12 cellular contexts compared by ENCODE assay signal in genomic region chr11:67600324-67601029, GRCh38. TPM values are rescaled to one million over a fixed set of nuclear protein-coding genes. Genes with fewer than 3 reads are reported as not detected.
DNase-seq lines count a peak whose midpoint lies in the region; ATAC-seq and TF ChIP-seq lines count a peak whose summit lies in the region.
"Had no signal": no experiment of that assay in that cellular context is flagged by ENCODE, and none has a peak within 500 bp of the region (broad histone marks: within the 10 kb centered on the region; RNA-seq: fewer than 3 reads in every experiment).

No MANE protein-coding gene starts in this region.

- peaks cover 9% of the 10 kb centered on the region; the same call in 1 of the 2 replicates for H3K9me3 ChIP-seq in Loucy (ENCODE audit: insufficient read depth, low read depth, low read length)
- peaks cover 0 to 4% of the 10 kb centered on the region in 2 donors for H3K9me3 ChIP-seq in right atrium auricular region
- no peaks in the 10 kb centered on the region for H3K9me3 ChIP-seq in left lung

- peak overlapping the region; percentile 86 for H3K4me2 ChIP-seq in Loucy (ENCODE audit: low read depth, low read length, poor library complexity, severe bottlenecking)

- peaks cover 16% of the 10 kb centered on the region for H3K4me1 Mint-ChIP-seq in memory B cell
- H3K4me1 Mint-ChIP-seq in CD14-positive monocyte = peaks cover 18% of the 10 kb centered on the region

- H3K36me3 Mint-ChIP-seq in memory B cell = no peaks in the 10 kb centered on the region
- H3K36me3 Mint-ChIP-seq in CD14-positive monocyte = no peaks in the 10 kb centered on the region

- peak; percentile 68 for ATAC-seq in GM21723 (IDR thresholded peaks at IDR 0.05; ENCODE audit: unreplicated experiment)
- peak; percentile 89 for ATAC-seq in memory B cell (ENCODE audit: low read depth)
- ATAC-seq in left lung = no peak
- ATAC-seq: HepG2, SK-N-SH treated with all-trans-retinoic acid at 6 μM for 48 hours had no signal

- DNase-seq in memory B cell (ENCODE audit: low spot score in 2 of 2) (no peak), CD14-positive monocyte (ENCODE audit: low spot score) (no peak), right atrium auricular region (ENCODE audit: low spot score) (no peak), NCI-H82 (lab: John Stamatoyannopoulos, UW) (no peak), left lung (no peak)
- DNase-seq: HFFc6, NCI-H2171 had no signal

- H3F3A ChIP-seq in Loucy (ENCODE audit: low read depth) = peaks cover 19% of the 10 kb centered on the region

- H4K20me1 ChIP-seq in Loucy (ENCODE audit: insufficient read depth, low read length, poor library complexity, severe bottlenecking) = no peaks in the 10 kb centered on the region

- H3K27ac ChIP-seq in right atrium auricular region (no peak overlapping the region), left lung (no peak overlapping the region)

- H3K4me3 ChIP-seq in Loucy (ENCODE audit: low read length, poor library complexity, severe bottlenecking) (peak overlapping the region; percentile 66), right atrium auricular region (no peak overlapping the region), left lung (no peak overlapping the region)

- H3K4me1 ChIP-seq in Loucy (ENCODE audit: insufficient read depth, low read length, poor library complexity, severe bottlenecking) (peaks cover 70% of the 10 kb centered on the region), right atrium auricular region (no peaks in the 10 kb centered on the region), left lung (peaks cover 0 to 11% of the 10 kb centered on the region in 2 donors)

- H3K27ac Mint-ChIP-seq in memory B cell (no peak overlapping the region), CD14-positive monocyte (peak overlapping the region in 1 of 7 donors; percentile 72)
- H3K27ac Mint-ChIP-seq: HFFc6 had no signal

- H3K27me3 Mint-ChIP-seq in memory B cell (peaks cover 9% of the 10 kb centered on the region), CD14-positive monocyte (ENCODE audit: low read depth in 3 of 3) (peaks cover 8 to 31% (median 14%) of the 10 kb centered on the region in 3 donors)

- no peaks in the 10 kb centered on the region for H3K9me2 ChIP-seq in Loucy (replicated peaks; ENCODE audit: low read depth, low read length)

- intact Hi-C loops in CD14-positive monocyte (cut with micrococcal nuclease) (no loop called here), left lung (cut with DNase I) (no loop called here)

- peak overlapping the region; percentile 86 for H3K9ac ChIP-seq in Loucy (ENCODE audit: low read depth, low read length, poor library complexity, severe bottlenecking)

- no peaks in the 10 kb centered on the region for H3K79me2 ChIP-seq in Loucy (ENCODE audit: insufficient read depth, low read length)

- TF ChIP-seq POLR2A in GM15510 (IDR thresholded peaks at IDR 0.05; ENCODE audit: borderline replicate concordance, extremely low read depth, insufficient read length) = peak; percentile 40

- no peak for TF ChIP-seq CTCF in Loucy (conservative IDR thresholded peaks at IDR 0.05; ENCODE audit: low read length)
- no peak for TF ChIP-seq CTCF in CD14-positive monocyte (IDR thresholded peaks at IDR 0.05)
- TF ChIP-seq CTCF in right atrium auricular region (IDR thresholded peaks at IDR 0.05) = no peak
- no peak for TF ChIP-seq CTCF in left lung (IDR thresholded peaks at IDR 0.05)

- peak overlapping the region; percentile 46 for H3K4me3 Mint-ChIP-seq in memory B cell
- H3K4me3 Mint-ChIP-seq in CD14-positive monocyte = no peak overlapping the region
- H3K4me3 Mint-ChIP-seq: HFFc6 had no signal

- H3K27me3 ChIP-seq in Loucy (ENCODE audit: insufficient read depth, low read length, poor library complexity, severe bottlenecking) (no peaks in the 10 kb centered on the region), right atrium auricular region (no peaks in the 10 kb centered on the region), left lung (no peaks in the 10 kb centered on the region)

- H3K9me3 Mint-ChIP-seq in memory B cell = peaks cover 3% of the 10 kb centered on the region
- peaks cover 2 to 12% (median 5%) of the 10 kb centered on the region in 7 donors for H3K9me3 Mint-ChIP-seq in CD14-positive monocyte

- no peaks in the 10 kb centered on the region for H3K36me3 ChIP-seq in Loucy (ENCODE audit: insufficient read depth, low read length)
- no peaks in the 10 kb centered on the region for H3K36me3 ChIP-seq in right atrium auricular region
- H3K36me3 ChIP-seq in left lung = no peaks in the 10 kb centered on the region

- no peak overlapping the region for H2AFZ ChIP-seq in Loucy (ENCODE audit: low read length)

RNA-seq across cellular contexts. Expression of gene NDUFV1, which starts 6.3 kb away (rescaled TPM):
- 10 to 100 TPM; 71.6 to 72.1 TPM for polyA plus RNA-seq in CD14-positive monocyte
- total RNA-seq in right atrium auricular region (100 to 1,000 TPM; 424 to 522 TPM), left lung (100 to 1,000 TPM; 136 to 155 TPM)

RNA-seq across cellular contexts. Expression of gene GSTP1, which starts 16.9 kb away (rescaled TPM):
- polyA plus RNA-seq in CD14-positive monocyte = 1,000 to 10,000 TPM; 1,250 to 1,483 TPM
- total RNA-seq in right atrium auricular region (100 to 1,000 TPM; 249 to 944 TPM), left lung (1,000 to 10,000 TPM in 1 of 2 donors, 100 to 1,000 TPM in 1; 790 to 1,058 TPM)
- total RNA-seq: HepG2 had no signal
- polyA plus RNA-seq: HepG2 had no signal

RNA-seq across cellular contexts. Expression of gene NUDT8, which starts 29.3 kb away (rescaled TPM):
- 1 to 10 TPM; 1.3 to 1.4 TPM for polyA plus RNA-seq in CD14-positive monocyte
- total RNA-seq in right atrium auricular region (10 to 100 TPM; 29.8 to 78.6 TPM), left lung (10 to 100 TPM; 10.7 to 18.1 TPM)

RNA-seq across cellular contexts. Expression of gene TBX10, which starts 39.1 kb away (rescaled TPM):
- polyA plus RNA-seq in CD14-positive monocyte = not detected
- total RNA-seq in right atrium auricular region = not detected
- total RNA-seq in left lung = not detected
- total RNA-seq: HFFc6 had no signal

RNA-seq across cellular contexts. Expression of gene ACY3, which starts 50.1 kb away (rescaled TPM):
- under 1 TPM; 0.16 to 0.21 TPM for polyA plus RNA-seq in CD14-positive monocyte
- total RNA-seq in right atrium auricular region = not detected
- total RNA-seq in left lung = under 1 TPM; 0.29 to 0.61 TPM
- total RNA-seq: HFFc6 had no signal
